30 cellular contexts compared by ENCODE assay signal in the genomic region with DNA sequence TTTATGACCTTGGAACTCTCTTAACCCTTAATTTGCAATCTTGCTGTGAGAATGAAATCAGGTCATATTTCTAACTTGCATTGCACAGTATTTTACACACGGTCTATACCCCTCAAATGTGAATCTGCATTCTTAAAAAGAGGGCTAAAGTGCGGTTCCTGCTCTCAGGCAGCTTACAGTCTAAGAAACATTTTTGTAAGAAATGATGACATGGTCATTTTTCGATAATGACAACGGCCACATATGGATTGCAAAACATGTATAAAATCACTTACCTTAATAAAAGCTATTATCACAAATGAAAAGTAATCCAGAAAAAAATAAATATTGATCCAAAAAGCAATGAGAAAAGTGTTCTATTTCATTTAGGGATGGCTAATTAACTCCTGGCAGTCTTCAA. TPM values are rescaled to one million over a fixed set of nuclear protein-coding genes. Genes with fewer than 3 reads are reported as not detected.
"Had no signal": no experiment of that assay in that cellular context is flagged by ENCODE, and none has a peak within 500 bp of the region (broad histone marks: within the 10 kb centered on the region; RNA-seq: fewer than 3 reads in every experiment).

No MANE protein-coding gene starts in this region.

- H3K27ac ChIP-seq: neural progenitor cell, ovary, parathyroid adenoma, psoas muscle, skin epidermis, spleen, suprapubic skin, testis, tibial artery, transverse colon, upper lobe of right lung, uterus had no signal

- H3K36me3 ChIP-seq: neural progenitor cell, ovary, spleen, suprapubic skin, tibial artery, transverse colon, upper lobe of right lung, uterus had no signal

- H3K27me3 ChIP-seq: neural progenitor cell, ovary, testis, tibial artery, transverse colon, upper lobe of right lung, uterus had no signal

- H3K9me3 ChIP-seq: ovary, psoas muscle, testis, transverse colon, upper lobe of right lung, uterus had no signal

- H3K9ac ChIP-seq: neural progenitor cell, parathyroid adenoma had no signal

- H3K4me2 ChIP-seq: neural progenitor cell, smooth muscle cell had no signal

- H3K4me3 ChIP-seq: neural progenitor cell, ovary, psoas muscle, skin epidermis, smooth muscle cell, spleen, suprapubic skin, testis, tibial artery, transverse colon, upper lobe of right lung, uterus had no signal

- H3K4me1 ChIP-seq: neural progenitor cell, parathyroid adenoma, psoas muscle, spleen, suprapubic skin, testis, tibial artery, transverse colon, upper lobe of right lung, uterus had no signal

- H2AFZ ChIP-seq: neural progenitor cell, parathyroid adenoma had no signal

- DNase-seq: natural killer cell; occipital lobe; ovary; posterior cingulate gyrus; psoas muscle; right cardiac atrium; spleen; stimulated activated CD4-positive, alpha-beta T cell treated with anti-CD3 and anti-CD28 coated beads, Interleukin-12 subunit alpha, Interleukin-12 subunit beta, amount 100 ng/mL, for 4 hours; stimulated activated CD4-positive, alpha-beta T cell treated with anti-CD3 and anti-CD28 coated beads, Interleukin-1b, Interleukin-23, amount 100 ng/mL, for 48 hours; stimulated activated CD4-positive, alpha-beta T cell treated with anti-CD3 and anti-CD28 coated beads, Interleukin-4, amount 100 ng/mL, for 1 hour; stimulated activated CD4-positive, alpha-beta T cell treated with anti-CD3 and anti-CD28 coated beads, Interleukin-4, amount 100 ng/mL, for 4 hours; stimulated activated CD8-positive, alpha-beta memory T cell treated with anti-CD3 and anti-CD28 coated beads, Interleukin-4, amount 100 ng/mL, for 48 hours; stimulated activated naive CD4-positive, alpha-beta T cell; stimulated activated naive CD8-positive, alpha-beta T cell treated with anti-CD3 and anti-CD28 coated beads, Interleukin-15, amount 100 ng/mL, for 72 hours; stimulated activated naive CD8-positive, alpha-beta T cell treated with anti-CD3 and anti-CD28 coated beads, Interleukin-15, Interleukin-2, amounts not matched to agents 100 U/mL and 50 U/mL, for 24 hours; substantia nigra; testis; tibial artery; transverse colon; upper lobe of right lung; uterus had no signal

- ATAC-seq: natural killer cell; psoas muscle; right cardiac atrium; sciatic nerve; stimulated activated memory B cell treated with anti-CD40 and anti-IgM and Interleukin-4, amounts not matched to agents 10 μg/mL and 1 μg/mL and 100 μg/mL, for 72 hours; stimulated activated naive CD8-positive, alpha-beta T cell treated with anti-CD3 and anti-CD28 coated beads, Interleukin-15, amount 100 ng/mL, for 72 hours; stimulated activated naive CD8-positive, alpha-beta T cell treated with anti-CD3 and anti-CD28 coated beads, Interleukin-15, Interleukin-2, amounts not matched to agents 100 U/mL and 50 U/mL, for 24 hours; upper lobe of right lung had no signal

RNA-seq across cellular contexts. Expression of a gene that starts 24.8 kb away (rescaled TPM):
- total RNA-seq: natural killer cell, osteoblast, ovary, psoas muscle, right cardiac atrium, smooth muscle cell, spleen had no signal
- polyA plus RNA-seq: right cardiac atrium, smooth muscle cell, urinary bladder had no signal
